ENCODE assay signal across 1 cellular context in genomic region chr6:41768545-41769308, GRCh38.
TF ChIP-seq lines count a peak whose summit lies in the region.

No MANE protein-coding gene starts in this region.

TF ChIP-seq in HepG2, 621 proteins besides CTCF, POLR2A, EP300 and RAD21 (continued from another document and continues in another):
- TF ChIP-seq PRDM15 (CRISPR knock-in tag; IDR thresholded peaks at IDR 0.05) (no peak), GMEB1 (CRISPR knock-in tag; IDR thresholded peaks at IDR 0.05; ENCODE audit: borderline replicate concordance) (no peak), ARID3A (IDR thresholded peaks at IDR 0.05; ENCODE audit: low read depth, low read length) (no peak), ZNF530 (CRISPR knock-in tag; IDR thresholded peaks at IDR 0.05; ENCODE audit: low read depth) (no peak), ZNF234 (CRISPR knock-in tag; conservative IDR thresholded peaks at IDR 0.05) (no peak), FOXM1 (CRISPR knock-in tag; IDR thresholded peaks at IDR 0.05) (no peak), PBX2 (CRISPR knock-in tag; IDR thresholded peaks at IDR 0.05) (no peak; the same call in 1 of the 2 replicates), ZNF280D (CRISPR knock-in tag; IDR thresholded peaks at IDR 0.05) (no peak), CBX5 (CRISPR knock-in tag; IDR thresholded peaks at IDR 0.05; ENCODE audit: borderline replicate concordance) (no peak), IKZF4 (CRISPR knock-in tag; IDR thresholded peaks at IDR 0.05; ENCODE audit: borderline replicate concordance, low read depth, not compliant biosample characterization) (no peak), MIER2 (CRISPR knock-in tag; IDR thresholded peaks at IDR 0.05) (no peak), ZNF7 (CRISPR knock-in tag; IDR thresholded peaks at IDR 0.05) (no peak), ZNF121 (CRISPR knock-in tag; IDR thresholded peaks at IDR 0.05) (peak; percentile 90), RELA (CRISPR knock-in tag; IDR thresholded peaks at IDR 0.05) (no peak), FOXK2 (IDR thresholded peaks at IDR 0.05) (no peak), CCDC6 (CRISPR knock-in tag; IDR thresholded peaks at IDR 0.05) (no peak), STAT6 (CRISPR knock-in tag; IDR thresholded peaks at IDR 0.05; ENCODE audit: borderline replicate concordance) (no peak), KMT2B (CRISPR knock-in tag; IDR thresholded peaks at IDR 0.05) (no peak), TSC22D2 (CRISPR knock-in tag; IDR thresholded peaks at IDR 0.05; ENCODE audit: borderline replicate concordance) (no peak), TEAD3 (CRISPR knock-in tag; optimal IDR thresholded peaks at IDR 0.05; ENCODE audit: borderline replicate concordance) (peak; percentile 38), IKZF5 (CRISPR knock-in tag; IDR thresholded peaks at IDR 0.05) (peak; percentile 47; the same call in 1 of the 2 replicates), EZH2 (conservative IDR thresholded peaks at IDR 0.05; ENCODE audit: low read depth, low read length) (no peak), ZNF543 (CRISPR knock-in tag; IDR thresholded peaks at IDR 0.05) (no peak), TFDP2 (CRISPR knock-in tag; IDR thresholded peaks at IDR 0.05) (no peak), ZNF674 (CRISPR knock-in tag; IDR thresholded peaks at IDR 0.05; ENCODE audit: low read depth) (no peak), NFYB (CRISPR knock-in tag; IDR thresholded peaks at IDR 0.05) (no peak), HES4 (CRISPR knock-in tag; IDR thresholded peaks at IDR 0.05; ENCODE audit: borderline replicate concordance) (no peak), ASH2L (IDR thresholded peaks at IDR 0.05; ENCODE audit: insufficient read length, low read depth, low read length) (peak; percentile 88), SIN3A (IDR thresholded peaks at IDR 0.05; ENCODE audit: borderline replicate concordance, low read depth, low read length) (no peak), ZNF784 (CRISPR knock-in tag; IDR thresholded peaks at IDR 0.05; ENCODE audit: borderline replicate concordance) (no peak), HOXA5 (CRISPR knock-in tag; IDR thresholded peaks at IDR 0.05) (no peak; the same call in 1 of the 2 replicates), ZNF224 (CRISPR knock-in tag; IDR thresholded peaks at IDR 0.05) (no peak), ZNF276 (CRISPR knock-in tag; IDR thresholded peaks at IDR 0.05; ENCODE audit: low read depth) (no peak), PITX1 (CRISPR knock-in tag; IDR thresholded peaks at IDR 0.05) (no peak), U2AF2 (IDR thresholded peaks at IDR 0.05; ENCODE audit: low read depth, low read length) (no peak)
